ENCODE assay signal across 9 cellular contexts in the genomic region with DNA sequence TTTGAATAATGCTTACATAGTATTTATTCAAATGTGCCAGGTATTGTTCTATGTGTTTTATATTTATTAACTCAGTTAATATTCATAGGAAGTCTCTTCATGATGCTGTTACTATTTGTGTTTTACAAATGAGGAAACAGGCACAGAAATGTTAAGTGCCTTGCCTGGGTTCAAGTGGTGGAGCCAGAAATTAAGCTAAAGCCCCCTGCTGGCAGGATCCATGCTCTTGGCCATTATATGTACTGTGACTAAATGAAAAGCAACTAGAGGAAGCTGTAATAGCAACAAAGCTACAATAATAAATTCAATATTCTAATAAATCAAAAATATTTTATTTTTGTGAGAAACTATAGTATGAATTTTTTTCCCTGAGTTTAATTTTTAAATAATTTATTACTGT. TPM values are rescaled to one million over a fixed set of nuclear protein-coding genes. Genes with fewer than 3 reads are reported as not detected.
DNase-seq lines count a peak whose midpoint lies in the region; ATAC-seq and TF ChIP-seq lines count a peak whose summit lies in the region.
"Had no signal": no experiment of that assay in that cellular context is flagged by ENCODE, and none has a peak within 500 bp of the region (broad histone marks: within the 10 kb centered on the region; RNA-seq: fewer than 3 reads in every experiment).

No MANE protein-coding gene starts in this region.

- TF ChIP-seq CTCF in GM13977 (IDR thresholded peaks at IDR 0.05; ENCODE audit: extremely low read depth, insufficient read depth, missing control alignments) = peak; percentile 20
- TF ChIP-seq CTCF in glutamatergic neuron (IDR thresholded peaks at IDR 0.05; ENCODE audit: partially characterized antibody, unreplicated experiment) = peak; percentile 30

- no peaks in the 10 kb centered on the region for H3K36me3 Mint-ChIP-seq in glutamatergic neuron (ENCODE audit: unreplicated experiment)

- no peaks in the 10 kb centered on the region for H3K27me3 Mint-ChIP-seq in glutamatergic neuron (ENCODE audit: unreplicated experiment)

- no peak overlapping the region for H3K4me3 Mint-ChIP-seq in glutamatergic neuron (ENCODE audit: unreplicated experiment)

- in situ Hi-C loops in GM13977 (cut with MboI; ENCODE audit: low pct_unique_long_range_greater_than_20kb, low sequenced_read_pairs, unreplicated experiment) = no loop called here

- DNase-seq in CD1c-positive myeloid dendritic cell (ENCODE audit: extremely low spot score) (peak; percentile 7), GM13977 (ENCODE audit: low spot score) (no peak), RPMI8226 (peak; percentile 36), glutamatergic neuron (peak; percentile 36), SW 1271 (lab: John Stamatoyannopoulos, UW) (no peak)
- DNase-seq: foreskin melanocyte had no signal

- no peak for ATAC-seq in GM21723 (IDR thresholded peaks at IDR 0.05; ENCODE audit: unreplicated experiment)
- no peak for ATAC-seq in HG03565 (IDR thresholded peaks at IDR 0.05; ENCODE audit: unreplicated experiment)
- ATAC-seq in GM18907 (IDR thresholded peaks at IDR 0.05; ENCODE audit: unreplicated experiment) = no peak

- no peaks in the 10 kb centered on the region for H3K4me1 Mint-ChIP-seq in glutamatergic neuron (ENCODE audit: low read depth, unreplicated experiment)

- no peaks in the 10 kb centered on the region for H3K9me3 Mint-ChIP-seq in glutamatergic neuron (ENCODE audit: unreplicated experiment)

- no peak overlapping the region for H3K27ac Mint-ChIP-seq in glutamatergic neuron (ENCODE audit: unreplicated experiment)

RNA-seq across cellular contexts. Expression of a gene that starts 30.0 kb away (rescaled TPM):
- total RNA-seq in glutamatergic neuron (ENCODE audit: unreplicated experiment) = 35.4 TPM

RNA-seq across cellular contexts. Expression of a gene that starts 34.3 kb away (rescaled TPM):
- 26.0 TPM for total RNA-seq in glutamatergic neuron (ENCODE audit: unreplicated experiment)

Comparison
In these comparisons a context has a peak if more than half of its experiments do, and no peak if none do; other contexts are left out.
1. DNase-seq: peak in CD1c-positive myeloid dendritic cell (single experiment), RPMI8226 (single experiment) and glutamatergic neuron (single experiment); none in GM13977 (single experiment) and SW 1271 (0 of 2).